In genomic region chrX:19869195-19869594, GRCh38 we compare ENCODE assay signal across 20 cellular contexts. TPM values are rescaled to one million over a fixed set of nuclear protein-coding genes. Genes with fewer than 3 reads are reported as not detected.
DNase-seq lines count a peak whose midpoint lies in the region; ATAC-seq, FAIRE-seq and TF ChIP-seq lines count a peak whose summit lies in the region.
"Had no signal": no experiment of that assay in that cellular context is flagged by ENCODE, and none has a peak within 500 bp of the region (broad histone marks: within the 10 kb centered on the region; RNA-seq: fewer than 3 reads in every experiment).

No MANE protein-coding gene starts in this region.

- H3K4me3 Mint-ChIP-seq in T-helper 1 cell treated with Interleukin-12 subunit alpha and Interleukin-12 subunit beta and Interleukin-4 antibody, amounts not matched to agents 30 μg/mL and 1 μg/mL, for 36 hours, result no peak overlapping the region
- H3K4me3 Mint-ChIP-seq in CD8-positive, alpha-beta T cell, result no peak overlapping the region
- H3K4me3 Mint-ChIP-seq in memory B cell, result peak overlapping the region; percentile 5
- H3K4me3 Mint-ChIP-seq: activated CD4-positive, alpha-beta memory T cell treated with anti-CD3 and anti-CD28 coated beads, Interleukin-2, amount 10 ng/mL, durations not matched to agents 7 days and 5 days; activated naive CD8-positive, alpha-beta T cell; activated T-cell treated with anti-CD3 and anti-CD28 coated beads, Interleukin-2, amount 50 U/mL, for 4 hours; GM23338 had no signal

- no peaks in the 10 kb centered on the region for H3K9me3 ChIP-seq in CD8-positive, alpha-beta T cell (ENCODE audit: low read length)
- H3K9me3 ChIP-seq: body of pancreas, left ventricle myocardium inferior had no signal

- H3K4me1 ChIP-seq in CD8-positive, alpha-beta T cell (ENCODE audit: insufficient read depth, low read length), result peaks cover 31% of the 10 kb centered on the region
- H3K4me1 ChIP-seq: body of pancreas had no signal

- H3K27ac Mint-ChIP-seq in T-helper 1 cell treated with Interleukin-12 subunit alpha and Interleukin-12 subunit beta and Interleukin-4 antibody, amounts not matched to agents 30 μg/mL and 1 μg/mL, for 36 hours, result peak overlapping the region; percentile 82
- peak overlapping the region; percentile 37 for H3K27ac Mint-ChIP-seq in CD8-positive, alpha-beta T cell
- H3K27ac Mint-ChIP-seq in memory B cell, result peak overlapping the region; percentile 58
- H3K27ac Mint-ChIP-seq: activated CD4-positive, alpha-beta memory T cell treated with anti-CD3 and anti-CD28 coated beads, Interleukin-2, amount 10 ng/mL, durations not matched to agents 7 days and 5 days; GM23338 had no signal

- H3K9me3 Mint-ChIP-seq in T-helper 1 cell treated with Interleukin-12 subunit alpha and Interleukin-12 subunit beta and Interleukin-4 antibody, amounts not matched to agents 30 μg/mL and 1 μg/mL, for 36 hours, result no peaks in the 10 kb centered on the region
- no peaks in the 10 kb centered on the region for H3K9me3 Mint-ChIP-seq in CD8-positive, alpha-beta T cell
- peaks cover 2% of the 10 kb centered on the region for H3K9me3 Mint-ChIP-seq in memory B cell
- H3K9me3 Mint-ChIP-seq: activated CD4-positive, alpha-beta memory T cell treated with anti-CD3 and anti-CD28 coated beads, Interleukin-2, amount 10 ng/mL, durations not matched to agents 7 days and 5 days; activated T-cell treated with anti-CD3 and anti-CD28 coated beads, Interleukin-2, amount 50 U/mL, for 4 hours had no signal

- no peak overlapping the region for H3K4me3 ChIP-seq in CD8-positive, alpha-beta T cell (ENCODE audit: low read depth, low read length)
- no peak overlapping the region for H3K4me3 ChIP-seq in dorsolateral prefrontal cortex
- H3K4me3 ChIP-seq: body of pancreas, GM23338, left ventricle myocardium inferior, SK-N-MC had no signal

- no peak for DNase-seq in T-helper 1 cell
- DNase-seq in CD8-positive, alpha-beta T cell, result no peak
- peak; percentile 11 for DNase-seq in MV-4-11 (lab: John Stamatoyannopoulos, UW)
- DNase-seq in memory B cell (ENCODE audit: low spot score in 2 of 2), result no peak
- DNase-seq in GM10266 (ENCODE audit: extremely low spot score), result no peak
- no peak for DNase-seq in RCC 7860 (ENCODE audit: low spot score)
- no peak for DNase-seq in dorsolateral prefrontal cortex
- DNase-seq: activated CD4-positive, alpha-beta memory T cell treated with anti-CD3 and anti-CD28 coated beads, Interleukin-2, amount 10 ng/mL, durations not matched to agents 7 days and 5 days; activated T-cell treated with anti-CD3 and anti-CD28 coated beads, Interleukin-2, amount 50 U/mL, for 4 hours; body of pancreas; cortex of kidney; left ventricle myocardium inferior; NCI-H1417 treated with DMSO at 0.1 percent for 48 hours; NCI-H524; small intestine; stimulated activated CD4-positive, alpha-beta T cell treated with anti-CD3 and anti-CD28 coated beads, Interleukin-4, amount 100 ng/mL, for 24 hours had no signal

- peaks cover 57% of the 10 kb centered on the region for H3K4me1 Mint-ChIP-seq in T-helper 1 cell treated with Interleukin-12 subunit alpha and Interleukin-12 subunit beta and Interleukin-4 antibody, amounts not matched to agents 30 μg/mL and 1 μg/mL, for 36 hours (ENCODE audit: low read depth)
- peaks cover 64% of the 10 kb centered on the region for H3K4me1 Mint-ChIP-seq in CD8-positive, alpha-beta T cell (ENCODE audit: low read depth)
- peaks cover 47% of the 10 kb centered on the region for H3K4me1 Mint-ChIP-seq in memory B cell

- no peak for ATAC-seq in CD8-positive, alpha-beta T cell
- ATAC-seq in memory B cell (ENCODE audit: low read depth), result peak; percentile 28
- ATAC-seq: activated T-cell treated with anti-CD3 and anti-CD28 coated beads, Interleukin-2, amount 50 U/mL, for 4 hours; body of pancreas; GM23338 had no signal

- TF ChIP-seq CTCF in CD8-positive, alpha-beta T cell (IDR thresholded peaks at IDR 0.05), result no peak
- TF ChIP-seq CTCF in GM10266 (IDR thresholded peaks at IDR 0.05; ENCODE audit: control insufficient read depth, insufficient read depth, low read depth, missing control alignments) (no peak), dorsolateral prefrontal cortex (IDR thresholded peaks at IDR 0.05 in 54 of 56, conservative IDR thresholded peaks at IDR 0.05 in 2 of 56; ENCODE audit: low read depth in 1 of 56, partially characterized antibody in 56 of 56) (no peak)

- H3K27me3 Mint-ChIP-seq in T-helper 1 cell treated with Interleukin-12 subunit alpha and Interleukin-12 subunit beta and Interleukin-4 antibody, amounts not matched to agents 30 μg/mL and 1 μg/mL, for 36 hours (ENCODE audit: low read depth), result no peaks in the 10 kb centered on the region
- H3K27me3 Mint-ChIP-seq in CD8-positive, alpha-beta T cell (ENCODE audit: low read depth), result no peaks in the 10 kb centered on the region
- no peaks in the 10 kb centered on the region for H3K27me3 Mint-ChIP-seq in memory B cell
- H3K27me3 Mint-ChIP-seq: activated CD4-positive, alpha-beta memory T cell treated with anti-CD3 and anti-CD28 coated beads, Interleukin-2, amount 10 ng/mL, durations not matched to agents 7 days and 5 days; activated naive CD8-positive, alpha-beta T cell had no signal

- no peak for FAIRE-seq in RCC 7860 (lab: Jason Lieb, UNC)
- FAIRE-seq: small intestine had no signal

- no peak overlapping the region for H3K27ac ChIP-seq in CD8-positive, alpha-beta T cell (ENCODE audit: low read depth, low read length)
- H3K27ac ChIP-seq in dorsolateral prefrontal cortex, result no peak overlapping the region
- H3K27ac ChIP-seq: body of pancreas, left ventricle myocardium inferior, SK-N-MC had no signal

- H3K36me3 ChIP-seq in CD8-positive, alpha-beta T cell (ENCODE audit: insufficient read depth, low read length), result no peaks in the 10 kb centered on the region
- H3K36me3 ChIP-seq: left ventricle myocardium inferior had no signal

- intact Hi-C loops in CD8-positive, alpha-beta T cell (cut with DNase I, micrococcal nuclease), result loop anchor here in 1 of 2 experiments (5.0 kb wide), 1 partner anchor 42 kb away; no protein-coding TSS in a partner anchor
- intact Hi-C loops in dorsolateral prefrontal cortex (cut with DNase I), result no loop called here

- POLR2A ChIA-PET in CD8-positive, alpha-beta T cell (lab: Charles Lee), result no interaction called here

- no peaks in the 10 kb centered on the region for H3K27me3 ChIP-seq in CD8-positive, alpha-beta T cell (ENCODE audit: insufficient read depth, low read length)
- H3K27me3 ChIP-seq in dorsolateral prefrontal cortex, result peaks cover 0 to 93% (median 26%) of the 10 kb centered on the region in 45 donors
- H3K27me3 ChIP-seq: body of pancreas had no signal

- CTCF ChIA-PET in CD8-positive, alpha-beta T cell (lab: Charles Lee), result no interaction called here

- peaks cover 2% of the 10 kb centered on the region for H3K36me3 Mint-ChIP-seq in T-helper 1 cell treated with Interleukin-12 subunit alpha and Interleukin-12 subunit beta and Interleukin-4 antibody, amounts not matched to agents 30 μg/mL and 1 μg/mL, for 36 hours (ENCODE audit: low read depth)
- H3K36me3 Mint-ChIP-seq in CD8-positive, alpha-beta T cell, result no peaks in the 10 kb centered on the region
- peaks cover 4% of the 10 kb centered on the region for H3K36me3 Mint-ChIP-seq in memory B cell
- H3K36me3 Mint-ChIP-seq: activated naive CD8-positive, alpha-beta T cell had no signal

RNA-seq across cellular contexts. Expression of gene SH3KBP1, which starts 18.2 kb away (rescaled TPM):
- 10 to 100 TPM; 53.5 to 60.6 TPM for total RNA-seq in CD8-positive, alpha-beta T cell
- 10 to 100 TPM; 23.7 to 64.8 (median 47.2) TPM for total RNA-seq in dorsolateral prefrontal cortex
